Comparison of ENCODE assay signal across 27 cellular contexts in the genomic region with DNA sequence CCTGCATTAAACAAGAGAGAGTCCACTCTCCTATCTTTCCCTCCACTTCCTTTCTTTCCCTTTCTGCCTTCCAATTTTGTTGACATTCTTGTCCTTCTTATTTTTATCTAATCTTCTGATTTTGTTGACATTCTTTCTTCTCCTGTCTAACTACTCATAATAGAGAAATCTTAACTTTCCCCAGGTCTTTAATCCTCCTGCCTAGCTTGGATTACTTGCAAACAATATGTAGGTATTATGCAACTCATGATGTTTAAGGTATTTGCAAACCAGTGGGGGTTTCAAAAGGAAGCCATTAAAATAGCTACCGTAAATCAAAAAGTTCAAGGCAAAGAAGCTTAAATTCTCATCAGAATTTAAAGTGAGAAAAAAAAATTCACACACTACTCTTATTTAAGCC. TPM values are rescaled to one million over a fixed set of nuclear protein-coding genes. Genes with fewer than 3 reads are reported as not detected.
A peak's percentile ranks its signal among the peaks of the same experiment; 100 is the strongest.
DNase-seq lines count a peak whose midpoint lies in the region; ATAC-seq, FAIRE-seq and TF ChIP-seq lines count a peak whose summit lies in the region.
"Had no signal": no experiment of that assay in that cellular context is flagged by ENCODE, and none has a peak within 500 bp of the region (broad histone marks: within the 10 kb centered on the region; RNA-seq: fewer than 3 reads in every experiment).

No MANE protein-coding gene starts in this region.

- no peak for TF ChIP-seq RAD21 in IMR-90 (IDR thresholded peaks at IDR 0.05; ENCODE audit: low read length)

- no peaks in the 10 kb centered on the region for H3K27me3 Mint-ChIP-seq in Caco-2 (ENCODE audit: insufficient read depth, unreplicated experiment)
- H3K27me3 Mint-ChIP-seq in brain, result no peaks in the 10 kb centered on the region

- H4K8ac ChIP-seq in IMR-90 (ENCODE audit: low read depth in 2 of 2, low read length in 2 of 2), result no peak overlapping the region
- H4K8ac ChIP-seq in mesendoderm (ENCODE audit: low read depth, low read length), result no peak overlapping the region

- H3K4me1 ChIP-seq in Caco-2, result peaks cover 75% of the 10 kb centered on the region
- peaks cover 4% of the 10 kb centered on the region; the same call in 1 of the 2 replicates for H3K4me1 ChIP-seq in IMR-90 (ENCODE audit: control insufficient read depth, insufficient read depth, low read length)
- peaks cover 12% of the 10 kb centered on the region for H3K4me1 ChIP-seq in mesendoderm (ENCODE audit: control insufficient read depth, low read depth, low read length)
- peaks cover 0 to 21% (median 14%) of the 10 kb centered on the region in 3 donors for H3K4me1 ChIP-seq in pancreas

- no peak for TF ChIP-seq CTCF in Caco-2 (IDR thresholded peaks at IDR 0.05; ENCODE audit: insufficient read depth in 1 of 2, low read depth in 1 of 2, low read length in 1 of 2, severe bottlenecking in 1 of 2, unreplicated experiment in 1 of 2)
- TF ChIP-seq CTCF in IMR-90 (conservative IDR thresholded peaks at IDR 0.05; ENCODE audit: low read depth, low read length), result no peak
- TF ChIP-seq CTCF in brain (conservative IDR thresholded peaks at IDR 0.05), result no peak
- no peak for TF ChIP-seq CTCF in pancreas (IDR thresholded peaks at IDR 0.05)
- TF ChIP-seq CTCF in omental fat pad (IDR thresholded peaks at IDR 0.05), result no peak

- ATAC-seq in IMR-90 (ENCODE audit: low read depth) (no peak), pancreas (no peak), omental fat pad (ENCODE audit: low FRiP score) (no peak)
- ATAC-seq: activated CD8-positive, alpha-beta memory T cell treated with anti-CD3 and anti-CD28 coated beads, Interleukin-2, amount 10 ng/mL, durations not matched to agents 7 days and 5 days; esophagus mucosa; left lung; natural killer cell had no signal

- CTCF ChIA-PET in Caco-2 (lab: Charles Lee) (interaction anchor here (0.6 to 1.8 kb wide), 4 partner anchors 8 to 167 kb away, joined by 3 to 6 read pairs (median 4); no protein-coding TSS in a partner anchor), IMR-90 (lab: Yijun Ruan, JAX) (interaction anchor here (0.5 to 1.2 kb wide), 6 partner anchors 158 to 971 kb away, joined by 3 to 5 read pairs (median 4); no protein-coding TSS in a partner anchor)

- no peak overlapping the region for H2AK9ac ChIP-seq in IMR-90 (replicated peaks; ENCODE audit: low read depth, low read length, poor library complexity)

- H2BK20ac ChIP-seq in IMR-90 (ENCODE audit: low read depth, low read length), result no peak overlapping the region

- H3K27ac Mint-ChIP-seq in Caco-2 (ENCODE audit: unreplicated experiment) (no peak overlapping the region), brain (peak overlapping the region in 3 of 5 experiments; percentile 3 to 41 (median 19))
- H3K27ac Mint-ChIP-seq: activated CD8-positive, alpha-beta memory T cell treated with anti-CD3 and anti-CD28 coated beads, Interleukin-2, amount 10 ng/mL, durations not matched to agents 7 days and 5 days; immature natural killer cell; natural killer cell had no signal

- H2BK5ac ChIP-seq in IMR-90 (ENCODE audit: low read depth, low read length, poor library complexity, severe bottlenecking) (peak overlapping the region; percentile 12), mesendoderm (ENCODE audit: low read length) (no peak overlapping the region)

- peak overlapping the region; percentile 6 for H3K4me3 Mint-ChIP-seq in Caco-2 (ENCODE audit: unreplicated experiment)
- peak overlapping the region in 1 of 5 experiments; percentile 30 for H3K4me3 Mint-ChIP-seq in brain
- H3K4me3 Mint-ChIP-seq: activated CD8-positive, alpha-beta memory T cell treated with anti-CD3 and anti-CD28 coated beads, Interleukin-2, amount 10 ng/mL, durations not matched to agents 7 days and 5 days; immature natural killer cell; natural killer cell had no signal

- H2AFZ ChIP-seq in IMR-90 (replicated peaks; ENCODE audit: low read length, poor library complexity), result no peak overlapping the region

- H3K18ac ChIP-seq in IMR-90 (ENCODE audit: low read depth, low read length) (no peak overlapping the region), mesendoderm (ENCODE audit: low read length) (no peak overlapping the region)

- H3K4me3 ChIP-seq in Caco-2 (ENCODE audit: low read depth, low read length) (no peak overlapping the region), IMR-90 (ENCODE audit: insufficient read depth, low read depth, low read length) (no peak overlapping the region), mesendoderm (ENCODE audit: low read length) (no peak overlapping the region), pancreas (no peak overlapping the region)
- H3K4me3 ChIP-seq: coronary artery, left lung, MG63 had no signal

- no peaks in the 10 kb centered on the region for H4K20me1 ChIP-seq in IMR-90 (ENCODE audit: insufficient read depth, low read length)

- no CpG with 5 or more reads among the region's 1 CpG for WGBS in IMR-90 (ENCODE audit: extremely low coverage in 2 of 2, insufficient read length in 1 of 2), 2 experiments
- WGBS in mesendoderm (ENCODE audit: extremely low coverage, insufficient coverage, low lambda C conversion rate), result no CpG with 5 or more reads among the region's 1 CpG
- WGBS in pancreas, 2 donors, result 74 to 81% methylated on average over 1 of the region's 1 CpG

- no peaks in the 10 kb centered on the region for H3K9me3 ChIP-seq in Caco-2
- no peaks in the 10 kb centered on the region for H3K9me3 ChIP-seq in IMR-90 (ENCODE audit: control insufficient read depth, insufficient read depth, low read length)
- H3K9me3 ChIP-seq in pancreas, result no peaks in the 10 kb centered on the region
- H3K9me3 ChIP-seq: left lung, MG63 had no signal

- H3K9me3 Mint-ChIP-seq in Caco-2 (ENCODE audit: unreplicated experiment) (no peaks in the 10 kb centered on the region), brain (no peaks in the 10 kb centered on the region)
- H3K9me3 Mint-ChIP-seq: immature natural killer cell, natural killer cell had no signal

- peak overlapping the region; percentile 46; the same call in 1 of the 2 replicates for H3K4me2 ChIP-seq in IMR-90 (ENCODE audit: low read depth, low read length)
- no peak overlapping the region for H3K4me2 ChIP-seq in mesendoderm (ENCODE audit: low read length)

- POLR2A ChIA-PET in Caco-2 (lab: Charles Lee) (interaction anchor here (1.6 kb wide), 1 partner anchor 8 kb away, joined by 6 read pairs; no protein-coding TSS in a partner anchor), IMR-90 (lab: Charles Lee; ENCODE audit: unreplicated experiment) (no interaction called here)

- H4K5ac ChIP-seq in IMR-90 (ENCODE audit: low read depth, low read length) (no peak overlapping the region), mesendoderm (ENCODE audit: low read length) (no peak overlapping the region)

- H2BK15ac ChIP-seq in IMR-90 (ENCODE audit: low read depth, low read length) (no peak overlapping the region), mesendoderm (replicated peaks; ENCODE audit: low read depth) (no peak overlapping the region)

- no peaks in the 10 kb centered on the region for H3K79me1 ChIP-seq in IMR-90 (ENCODE audit: low read depth in 1 of 2, low read length in 2 of 2)
- H3K79me1 ChIP-seq in mesendoderm (ENCODE audit: low read length), result peaks cover 1% of the 10 kb centered on the region

- no peak for FAIRE-seq in pancreas (lab: Jason Lieb, UNC)
- FAIRE-seq: bronchial epithelial cell, D721Med, GM18507 had no signal

- peaks cover 33% of the 10 kb centered on the region for H3K36me3 Mint-ChIP-seq in Caco-2 (ENCODE audit: insufficient read depth, unreplicated experiment)
- no peaks in the 10 kb centered on the region for H3K36me3 Mint-ChIP-seq in brain
- H3K36me3 Mint-ChIP-seq: activated CD8-positive, alpha-beta memory T cell treated with anti-CD3 and anti-CD28 coated beads, Interleukin-2, amount 10 ng/mL, durations not matched to agents 7 days and 5 days; immature natural killer cell; natural killer cell had no signal

- H3K79me2 ChIP-seq in mesendoderm (ENCODE audit: control insufficient read depth, insufficient read depth, low read length), result no peaks in the 10 kb centered on the region

- no peak overlapping the region for H3K14ac ChIP-seq in IMR-90 (replicated peaks; ENCODE audit: low read depth, low read length)

- H3K23ac ChIP-seq in IMR-90 (ENCODE audit: low read depth, low read length) (no peak overlapping the region), mesendoderm (ENCODE audit: low read length) (no peak overlapping the region)

- H3K27ac ChIP-seq in IMR-90 (ENCODE audit: insufficient read depth, low read length), result no peak overlapping the region
- no peak overlapping the region for H3K27ac ChIP-seq in mesendoderm (ENCODE audit: low read depth, low read length)
- H3K27ac ChIP-seq in pancreas, result no peak overlapping the region
- H3K27ac ChIP-seq: coronary artery, left lung had no signal

- BruUV-seq in Caco-2 (replicated peaks; lab: Mats Ljungman, UMichigan) (no TSS peak), IMR-90 (replicated peaks; lab: Mats Ljungman, UMichigan) (no TSS peak)

- in situ Hi-C loops in IMR-90 (cut with MboI; ENCODE audit: low sequenced_read_pairs), result loop anchor here (5.0 kb wide), 1 partner anchor 237 kb away; no protein-coding TSS in a partner anchor

- H2BK120ac ChIP-seq in IMR-90 (ENCODE audit: low read depth, low read length) (no peak overlapping the region), mesendoderm (ENCODE audit: low read depth, low read length) (no peak overlapping the region)

- H3K4me1 Mint-ChIP-seq in Caco-2 (ENCODE audit: low read depth, unreplicated experiment) (peaks cover 19% of the 10 kb centered on the region), brain (peaks cover 34% of the 10 kb centered on the region)
- H3K4me1 Mint-ChIP-seq: immature natural killer cell, natural killer cell had no signal

- no peak overlapping the region for H3K9ac ChIP-seq in IMR-90 (ENCODE audit: low read depth, low read length)
- H3K9ac ChIP-seq in mesendoderm (ENCODE audit: low read length), result no peak overlapping the region

- H2AK5ac ChIP-seq in IMR-90 (ENCODE audit: low read depth, low read length), result no peak overlapping the region
- no peak overlapping the region for H2AK5ac ChIP-seq in mesendoderm (ENCODE audit: low read length)

- no peaks in the 10 kb centered on the region for H3K36me3 ChIP-seq in Caco-2 (ENCODE audit: control insufficient read depth, insufficient read depth, low read length)
- no peaks in the 10 kb centered on the region for H3K36me3 ChIP-seq in IMR-90 (ENCODE audit: control insufficient read depth, insufficient read depth, low read length)
- no peaks in the 10 kb centered on the region for H3K36me3 ChIP-seq in mesendoderm (ENCODE audit: control insufficient read depth, insufficient read depth, low read length)
- no peaks in the 10 kb centered on the region for H3K36me3 ChIP-seq in pancreas
- H3K36me3 ChIP-seq: left lung, MG63 had no signal

- H3K27me3 ChIP-seq in Caco-2 (replicated peaks; ENCODE audit: control insufficient read depth, insufficient read depth, low read length), result no peaks in the 10 kb centered on the region
- H3K27me3 ChIP-seq in IMR-90 (ENCODE audit: control insufficient read depth, insufficient read depth, low read length), result peaks cover 6% of the 10 kb centered on the region
- H3K27me3 ChIP-seq in mesendoderm (ENCODE audit: insufficient read depth, low read length, poor library complexity), result no peaks in the 10 kb centered on the region
- no peaks in the 10 kb centered on the region for H3K27me3 ChIP-seq in pancreas
- H3K27me3 ChIP-seq: left lung, MG63 had no signal

- H3K56ac ChIP-seq in IMR-90 (ENCODE audit: extremely low read depth, insufficient read depth, low read length), result no peak overlapping the region
- H3K56ac ChIP-seq in mesendoderm (ENCODE audit: low read length), result no peak overlapping the region

- intact Hi-C loops in Caco-2 (cut with micrococcal nuclease; ENCODE audit: unreplicated experiment) (loop anchor here (1.0 to 2.0 kb wide), 3 partner anchors 8 to 129 kb away; no protein-coding TSS in a partner anchor), IMR-90 (cut with micrococcal nuclease) (no loop called here), pancreas (cut with DNase I) (loop anchor here in 2 of 3 donors (10.0 kb wide), 3 partner anchors 165 to 235 kb away; no protein-coding TSS in a partner anchor)

- H4K91ac ChIP-seq in IMR-90 (ENCODE audit: insufficient read depth, low read depth, low read length), result no peak overlapping the region

- no peaks in the 10 kb centered on the region for H3K9me1 ChIP-seq in IMR-90 (ENCODE audit: insufficient read depth, low read length)

- no peak overlapping the region for H3K4ac ChIP-seq in IMR-90 (ENCODE audit: low read depth, low read length)
- no peak overlapping the region for H3K4ac ChIP-seq in mesendoderm (ENCODE audit: low read depth, low read length)

- TF ChIP-seq POLR2A in IMR-90 (IDR thresholded peaks at IDR 0.05; ENCODE audit: low read depth, low read length), result no peak

- dilution Hi-C loops in IMR-90 (cut with HindIII; ENCODE audit: low sequenced_read_pairs, unreplicated experiment), result no loop called here

- DNase-seq in Caco-2 (peak in 1 of 2 experiments; percentile 46), IMR-90 (no peak), mesendoderm (peak; percentile 71), NCI-H1092 treated with DMSO at 0.1 percent for 48 hours (lab: John Stamatoyannopoulos, UW) (no peak), pancreas (no peak), omental fat pad (ENCODE audit: low spot score) (no peak), OCI-M1 (lab: John Stamatoyannopoulos, UW) (no peak)
- DNase-seq: activated CD4-positive, alpha-beta T cell treated with anti-CD3 and anti-CD28 coated beads, Interleukin-2, amount 50 U/mL, for 1 hour; activated CD8-positive, alpha-beta memory T cell treated with anti-CD3 and anti-CD28 coated beads, Interleukin-2, amount 10 ng/mL, durations not matched to agents 7 days and 5 days; activated naive CD4-positive, alpha-beta T cell; activated T-cell treated with anti-CD3 and anti-CD28 coated beads, Interleukin-2, amount 50 U/mL, for 48 hours; C1 segment of cervical spinal cord; effector memory CD4-positive, alpha-beta T cell; immature natural killer cell; left lung; MG63; natural killer cell; NCI-H2029 treated with DMSO at 0.1 percent for 48 hours; NCI-H526 treated with DMSO at 0.1 percent for 48 hours; retina had no signal

RNA-seq across cellular contexts. Expression of a gene that starts 53.9 kb away (rescaled TPM):
- total RNA-seq in Caco-2 (2022) (193 and 196 TPM in 2 replicates), IMR-90 (2012; rRNA removed) (not detected in 2 replicates), pancreas (10 to 100 TPM; 20.4 to 51.6 (median 22.2) TPM), omental fat pad (under 1 TPM in 1 of 4 donors, not detected in 3; 0.09 TPM)
- polyA plus RNA-seq in IMR-90 (2012; rRNA removed) (not detected in 2 replicates), brain (ENCODE audit: insufficient read depth, low read depth, low replicate concordance) (24.9 TPM), pancreas (10 to 100 TPM; 19.7 to 31.3 TPM)
- polyA plus RNA-seq in IMR-90 (2012; cell fraction: cytosol; rRNA removed), result not detected in 2 replicates
- polyA plus RNA-seq in IMR-90 (2012; cell fraction: nucleus; rRNA removed; ENCODE audit: low replicate concordance), result not detected in 2 replicates
- 61.4 TPM for polyA plus RNA-seq in mesendoderm (2013, experiment 1 of 2)
- polyA plus RNA-seq in mesendoderm (2013, experiment 2 of 2), result 61.8 TPM
- total RNA-seq: activated CD8-positive, alpha-beta memory T cell treated with anti-CD3 and anti-CD28 coated beads, Interleukin-2, amount 10 ng/mL, durations not matched to agents 7 days and 5 days; natural killer cell; osteoblast had no signal

Comparison
In these comparisons a context has a peak if more than half of its experiments do, and no peak if none do; other contexts are left out.
1. RNA of a gene that starts 53.9 kb away (total RNA-seq): 193 to 196 TPM in Caco-2 and 20.4 to 51.6 TPM in pancreas; 0.09 TPM in omental fat pad and not detected in IMR-90; every median in the first group is over 10 times any median in the second.